ENCODE assay signal across 8 cellular contexts in genomic region chr2:171523339-171523931, GRCh38. TPM values are rescaled to one million over a fixed set of nuclear protein-coding genes. Genes with fewer than 3 reads are reported as not detected.
A peak's percentile ranks its signal among the peaks of the same experiment; 100 is the strongest.
DNase-seq lines count a peak whose midpoint lies in the region; ATAC-seq and TF ChIP-seq lines count a peak whose summit lies in the region.

No MANE protein-coding gene starts in this region.

- no peak for TF ChIP-seq CTCF in AG04449 (IDR thresholded peaks at IDR 0.05; ENCODE audit: insufficient read depth, low read length, missing control alignments)

- no peaks in the 10 kb centered on the region for H3K36me3 ChIP-seq in iPS-15b (ENCODE audit: control insufficient read depth, insufficient read depth, low read length)

- POLR2A ChIA-PET in AG04449 (lab: Yijun Ruan, JAX), result interaction anchor here (1.5 to 3.5 kb wide), 3 partner anchors 8 to 89 kb away, joined by 3 to 16 read pairs (median 10); partner anchors contain the start of genes DCAF17 and METTL8

- CTCF ChIA-PET in AG04449 (lab: Yijun Ruan, JAX), result interaction anchor here (1.1 to 1.4 kb wide), 3 partner anchors 8 to 50 kb away, joined by 3 read pairs; no protein-coding TSS in a partner anchor

- H3K4me3 ChIP-seq in AG04449 (ENCODE audit: low read depth, low read length), result peak overlapping the region; percentile 87
- peak overlapping the region; percentile 88 for H3K4me3 ChIP-seq in iPS-15b (ENCODE audit: low read depth, low read length)

- H3K9me3 ChIP-seq in iPS-15b (ENCODE audit: control insufficient read depth, insufficient read depth, low read length), result no peaks in the 10 kb centered on the region

- DNase-seq in AG04449 (ENCODE audit: low read depth, low spot score) (no peak), RPMI7951 (ENCODE audit: low read depth) (peak; percentile 90), T47D (ENCODE audit: low read depth in 1 of 2, low spot score in 1 of 2) (peak; percentile 61 to 89), putamen (ENCODE audit: low spot score) (peak; percentile 83)

- peak overlapping the region; percentile 85 for H3K9ac ChIP-seq in iPS-15b (ENCODE audit: low read depth, low read length)

- in situ Hi-C loops in T47D (cut with HindIII; ENCODE audit: low pct_unique_long_range_greater_than_20kb, low sequenced_read_pairs), result no loop called here

- peak; percentile 25 for TF ChIP-seq POLR2A in GM15510 (IDR thresholded peaks at IDR 0.05; ENCODE audit: borderline replicate concordance, extremely low read depth, insufficient read length)

- ATAC-seq in HG03108 (IDR thresholded peaks at IDR 0.05; ENCODE audit: unreplicated experiment) (peak; percentile 34), HG03378 (IDR thresholded peaks at IDR 0.05; ENCODE audit: unreplicated experiment) (no peak)

- H3K4me1 ChIP-seq in iPS-15b (ENCODE audit: control insufficient read depth, insufficient read depth, low read length), result peaks cover 10% of the 10 kb centered on the region

- H3K27me3 ChIP-seq in iPS-15b (ENCODE audit: control insufficient read depth, insufficient read depth, low read length), result peaks cover 19% of the 10 kb centered on the region

RNA-seq across cellular contexts. Expression of gene CYBRD1, which starts 1.2 kb away (rescaled TPM):
- total RNA-seq in RPMI7951 (2014; rRNA removed; shearing (Covaris generic)), result 125 and 139 TPM in 2 replicates
